8 cellular contexts compared by ENCODE assay signal in the genomic region with DNA sequence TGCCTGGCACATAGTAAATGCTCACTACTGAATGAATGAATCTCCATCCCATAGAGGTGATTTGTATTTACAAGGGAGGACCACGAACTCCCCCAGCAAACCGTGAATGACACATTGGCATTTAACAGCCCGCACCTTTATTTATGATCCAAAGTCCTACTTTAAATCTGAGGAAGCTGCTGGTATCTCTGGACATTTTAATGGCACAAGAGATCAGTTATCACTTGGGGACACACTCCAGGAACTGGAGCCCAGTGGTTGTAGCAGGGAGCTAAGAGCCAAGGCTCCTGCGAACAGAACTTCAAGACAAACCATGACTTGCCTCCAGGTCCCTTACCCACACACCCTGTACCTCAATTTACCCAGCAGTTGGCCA. TPM values are rescaled to one million over a fixed set of nuclear protein-coding genes. Genes with fewer than 3 reads are reported as not detected.
DNase-seq lines count a peak whose midpoint lies in the region; ATAC-seq and TF ChIP-seq lines count a peak whose summit lies in the region.

No MANE protein-coding gene starts in this region.

- H3K18ac ChIP-seq in neuronal stem cell (ENCODE audit: low read length): peak overlapping the region; percentile 84

- no peak for DNase-seq in CD4-positive, CD25-positive, alpha-beta regulatory T cell
- no peak for DNase-seq in effector memory CD8-positive, alpha-beta T cell
- DNase-seq in neuronal stem cell (ENCODE audit: low spot score) (no peak), left lobe of liver (ENCODE audit: low spot score) (no peak), NCI-H1092 (lab: John Stamatoyannopoulos, UW) (no peak), NCI-H345 (lab: John Stamatoyannopoulos, UW) (no peak)
- DNase-seq in effector CD4-positive, alpha-beta T cell: no peak

- H3K27ac Mint-ChIP-seq in CD4-positive, CD25-positive, alpha-beta regulatory T cell: peak overlapping the region in 2 of 3 donors; percentile 92 to 95
- H3K27ac Mint-ChIP-seq in effector memory CD8-positive, alpha-beta T cell: peak overlapping the region in 1 of 2 donors; percentile 86

- no peak overlapping the region for H4K8ac ChIP-seq in neuronal stem cell (ENCODE audit: low read depth, low read length)

- no peak overlapping the region for H3K14ac ChIP-seq in neuronal stem cell (ENCODE audit: low read length)

- no peaks in the 10 kb centered on the region for H3K9me3 Mint-ChIP-seq in CD4-positive, CD25-positive, alpha-beta regulatory T cell
- no peaks in the 10 kb centered on the region for H3K9me3 Mint-ChIP-seq in effector memory CD8-positive, alpha-beta T cell

- no peaks in the 10 kb centered on the region for H3F3A ChIP-seq in OCI-LY1 (ENCODE audit: insufficient read depth, low read length)

- H3K4me3 Mint-ChIP-seq in CD4-positive, CD25-positive, alpha-beta regulatory T cell: peak overlapping the region; percentile 61 to 94 (median 92)
- H3K4me3 Mint-ChIP-seq in effector memory CD8-positive, alpha-beta T cell: peak overlapping the region; percentile 92 to 98

- TF ChIP-seq CTCF in OCI-LY1 (IDR thresholded peaks at IDR 0.05; ENCODE audit: low read length): no peak

- H3K27me3 Mint-ChIP-seq in CD4-positive, CD25-positive, alpha-beta regulatory T cell: no peaks in the 10 kb centered on the region
- no peaks in the 10 kb centered on the region for H3K27me3 Mint-ChIP-seq in effector memory CD8-positive, alpha-beta T cell

- H3K9me2 ChIP-seq in OCI-LY1 (ENCODE audit: low read depth, low read length): no peaks in the 10 kb centered on the region

- peaks cover 1% of the 10 kb centered on the region for H3K79me1 ChIP-seq in neuronal stem cell (ENCODE audit: low read depth, low read length)

- peaks cover 4 to 34% (median 26%) of the 10 kb centered on the region in 4 donors for H3K4me1 Mint-ChIP-seq in CD4-positive, CD25-positive, alpha-beta regulatory T cell
- H3K4me1 Mint-ChIP-seq in effector memory CD8-positive, alpha-beta T cell (ENCODE audit: low read depth in 2 of 2): peaks cover 37 to 40% of the 10 kb centered on the region in 2 donors

- no peak overlapping the region for H3K4ac ChIP-seq in neuronal stem cell (ENCODE audit: low read length)

- H3K36me3 Mint-ChIP-seq in CD4-positive, CD25-positive, alpha-beta regulatory T cell: peaks cover 3% of the 10 kb centered on the region
- peaks cover 9% of the 10 kb centered on the region for H3K36me3 Mint-ChIP-seq in effector memory CD8-positive, alpha-beta T cell (ENCODE audit: insufficient read depth)

- no peaks in the 10 kb centered on the region for H3K79me2 ChIP-seq in OCI-LY1 (ENCODE audit: insufficient read depth, low read length)

- peak overlapping the region; percentile 88 for H2AK5ac ChIP-seq in neuronal stem cell (ENCODE audit: low read depth, low read length)

- H3K9me3 ChIP-seq in CD4-positive, CD25-positive, alpha-beta regulatory T cell (ENCODE audit: control insufficient read depth in 2 of 2, low read length in 2 of 2): no peaks in the 10 kb centered on the region
- H3K9me3 ChIP-seq in OCI-LY1 (ENCODE audit: low read length) (no peaks in the 10 kb centered on the region), neuronal stem cell (replicated peaks in 1 of 2; ENCODE audit: control insufficient read depth in 2 of 2, insufficient read depth in 1 of 2, low read depth in 1 of 2, low read length in 2 of 2) (no peaks in the 10 kb centered on the region)

- no peak overlapping the region for H2BK12ac ChIP-seq in neuronal stem cell (ENCODE audit: low read length)

- no peak overlapping the region for H2BK15ac ChIP-seq in neuronal stem cell (ENCODE audit: low read length)

- no CpG with 5 or more reads among the region's 4 CpGs for WGBS in neuronal stem cell (ENCODE audit: extremely low coverage in 2 of 2, insufficient read length in 2 of 2, insufficient replicate concordance in 1 of 2), 2 donors

- H3K4me3 ChIP-seq in CD4-positive, CD25-positive, alpha-beta regulatory T cell (ENCODE audit: low read depth, low read length): peak overlapping the region; percentile 66
- H3K4me3 ChIP-seq in OCI-LY1 (ENCODE audit: low read depth, low read length, poor library complexity, severe bottlenecking) (peak overlapping the region; percentile 94), neuronal stem cell (ENCODE audit: low read length in 2 of 2) (peak overlapping the region; percentile 64 to 91)

- no peak overlapping the region for H4K91ac ChIP-seq in neuronal stem cell (ENCODE audit: low read depth, low read length, poor library complexity)

- H3K4me1 ChIP-seq in CD4-positive, CD25-positive, alpha-beta regulatory T cell (ENCODE audit: control insufficient read depth, insufficient read depth, low read length, poor library complexity, severe bottlenecking): peaks cover 20% of the 10 kb centered on the region
- H3K4me1 ChIP-seq in OCI-LY1 (ENCODE audit: insufficient read depth, low read length, severe bottlenecking): peaks cover 18% of the 10 kb centered on the region
- peaks cover 3 to 5% of the 10 kb centered on the region in 2 donors for H3K4me1 ChIP-seq in neuronal stem cell (ENCODE audit: control insufficient read depth in 2 of 2, insufficient read depth in 1 of 2, low read depth in 1 of 2, low read length in 2 of 2)

- peak overlapping the region; percentile 86; the same call in 1 of the 2 replicates for H3K9ac ChIP-seq in OCI-LY1 (ENCODE audit: low read length)
- peak overlapping the region; percentile 91 for H3K9ac ChIP-seq in neuronal stem cell (ENCODE audit: low read depth, low read length, poor library complexity)

- H4K20me1 ChIP-seq in OCI-LY1 (ENCODE audit: insufficient read depth, low read length): no peaks in the 10 kb centered on the region

- H2AFZ ChIP-seq in OCI-LY1 (ENCODE audit: low read length): no peak overlapping the region
- H2AFZ ChIP-seq in neuronal stem cell (ENCODE audit: low read length): peak overlapping the region; percentile 86

- H3K27ac ChIP-seq in CD4-positive, CD25-positive, alpha-beta regulatory T cell (ENCODE audit: insufficient read depth, low read length, poor library complexity, severe bottlenecking): peak overlapping the region; percentile 19
- H3K27ac ChIP-seq in OCI-LY1 (ENCODE audit: low read depth, low read length, poor library complexity, severe bottlenecking) (no peak overlapping the region), neuronal stem cell (replicated peaks; ENCODE audit: low read length) (no peak overlapping the region)

- no peaks in the 10 kb centered on the region for H3K27me3 ChIP-seq in CD4-positive, CD25-positive, alpha-beta regulatory T cell (ENCODE audit: control insufficient read depth, insufficient read depth, low read length)
- H3K27me3 ChIP-seq in OCI-LY1 (ENCODE audit: insufficient read depth, low read length) (no peaks in the 10 kb centered on the region), neuronal stem cell (ENCODE audit: control insufficient read depth in 3 of 3, insufficient read depth in 3 of 3, low read depth in 1 of 3, low read length in 3 of 3) (no peaks in the 10 kb centered on the region)

- no peaks in the 10 kb centered on the region for H3K36me3 ChIP-seq in CD4-positive, CD25-positive, alpha-beta regulatory T cell (ENCODE audit: control insufficient read depth, insufficient read depth, low read length)
- H3K36me3 ChIP-seq in OCI-LY1 (ENCODE audit: insufficient read depth, low read length) (no peaks in the 10 kb centered on the region), neuronal stem cell (replicated peaks in 1 of 2; ENCODE audit: control insufficient read depth in 2 of 2, insufficient read depth in 2 of 2, low read length in 2 of 2) (no peaks in the 10 kb centered on the region)

- peak overlapping the region; percentile 95 for H3K23ac ChIP-seq in neuronal stem cell (ENCODE audit: low read depth, low read length, poor library complexity)

- H2BK120ac ChIP-seq in neuronal stem cell (ENCODE audit: low read depth, low read length): no peak overlapping the region

- ATAC-seq in CD4-positive, CD25-positive, alpha-beta regulatory T cell (ENCODE audit: low read depth in 2 of 2): no peak
- ATAC-seq in effector memory CD8-positive, alpha-beta T cell (replicated peaks): no peak
- ATAC-seq in left lobe of liver: no peak

- H3K4me2 ChIP-seq in OCI-LY1 (ENCODE audit: low read length): peak overlapping the region; percentile 100
- peak overlapping the region; percentile 97 for H3K4me2 ChIP-seq in neuronal stem cell (ENCODE audit: insufficient read depth, low read length, poor library complexity, severe bottlenecking)

- no peak overlapping the region for H2BK5ac ChIP-seq in neuronal stem cell (ENCODE audit: low read length)

RNA-seq across cellular contexts. Expression of a gene that starts 1.2 kb away (rescaled TPM):
- 9.6 TPM for total RNA-seq in CD4-positive, CD25-positive, alpha-beta regulatory T cell
- 1 to 10 TPM; 5.9 to 9.5 (median 8.4) TPM for polyA plus RNA-seq in CD4-positive, CD25-positive, alpha-beta regulatory T cell
- 123 TPM for polyA plus RNA-seq in neuronal stem cell (2013, experiment 1 of 2)
- 121 TPM for polyA plus RNA-seq in neuronal stem cell (2013, experiment 2 of 2)
- total RNA-seq in left lobe of liver: 24.2 TPM

RNA-seq across cellular contexts. Expression of a gene that starts 34.4 kb away (rescaled TPM):
- total RNA-seq in CD4-positive, CD25-positive, alpha-beta regulatory T cell: 23.6 TPM
- 10 to 100 TPM; 28.6 to 38.2 (median 33.4) TPM for polyA plus RNA-seq in CD4-positive, CD25-positive, alpha-beta regulatory T cell
- 36.6 TPM for polyA plus RNA-seq in neuronal stem cell (2013, experiment 1 of 2)
- 38.1 TPM for polyA plus RNA-seq in neuronal stem cell (2013, experiment 2 of 2)
- 12.7 TPM for total RNA-seq in left lobe of liver

RNA-seq across cellular contexts. Expression of a gene that starts 34.4 kb away (rescaled TPM):
- 3.8 TPM for total RNA-seq in CD4-positive, CD25-positive, alpha-beta regulatory T cell
- 1 to 10 TPM; 3.6 to 5.6 (median 4.3) TPM for polyA plus RNA-seq in CD4-positive, CD25-positive, alpha-beta regulatory T cell
- polyA plus RNA-seq in neuronal stem cell (2013, experiment 1 of 2): 9.0 TPM
- 7.7 TPM for polyA plus RNA-seq in neuronal stem cell (2013, experiment 2 of 2)
- 7.6 TPM for total RNA-seq in left lobe of liver
